Comparison of ENCODE assay signal across 23 cellular contexts in genomic region chr17:8101721-8102120, GRCh38. TPM values are rescaled to one million over a fixed set of nuclear protein-coding genes. Genes with fewer than 3 reads are reported as not detected.
A peak's percentile ranks its signal among the peaks of the same experiment; 100 is the strongest.
DNase-seq lines count a peak whose midpoint lies in the region; ATAC-seq and TF ChIP-seq lines count a peak whose summit lies in the region.
"Had no signal": no experiment of that assay in that cellular context is flagged by ENCODE, and none has a peak within 500 bp of the region (broad histone marks: within the 10 kb centered on the region; RNA-seq: fewer than 3 reads in every experiment).

No MANE protein-coding gene starts in this region.

- H3K4me3 ChIP-seq in parathyroid adenoma (ENCODE audit: low read depth, low read length) (no peak overlapping the region), testis (no peak overlapping the region)
- H3K4me3 ChIP-seq: BLaER1 treated with 17β-estradiol and CSF1 and Interleukin-3, amounts not matched to agents 10 nM and 100 nM; GM12878; GM23338 had no signal

- H3K9me3 ChIP-seq in T-helper 17 cell (ENCODE audit: control insufficient read depth, low read length, poor library complexity, severe bottlenecking): no peaks in the 10 kb centered on the region
- H3K9me3 ChIP-seq in parathyroid adenoma (ENCODE audit: control insufficient read depth, low read length): no peaks in the 10 kb centered on the region
- H3K9me3 ChIP-seq in testis: no peaks in the 10 kb centered on the region
- H3K9me3 ChIP-seq: BLaER1 treated with 17β-estradiol and CSF1 and Interleukin-3, amounts not matched to agents 10 nM and 100 nM had no signal

- H3K27me3 Mint-ChIP-seq in T-helper 17 cell: peaks cover 5% of the 10 kb centered on the region
- H3K27me3 Mint-ChIP-seq in T-helper 2 cell treated with Interferon-gamma antibody and Interleukin-4, amounts not matched to agents 5 μg/mL and 100 μg/mL, for 36 hours (ENCODE audit: low read depth): peaks cover 14% of the 10 kb centered on the region
- H3K27me3 Mint-ChIP-seq: CD4-positive, alpha-beta T cell had no signal

- no peak for ATAC-seq in T-helper 17 cell
- ATAC-seq in GM19452 (IDR thresholded peaks at IDR 0.05; ENCODE audit: unreplicated experiment): no peak
- no peak for ATAC-seq in activated CD4-positive, CD25-positive, alpha-beta regulatory T cell treated with anti-CD3 and anti-CD28 coated beads, Interleukin-2, amount 50 U/mL, for 24 hours
- ATAC-seq: GM12878, GM23338, HCT116 had no signal

- H3K4me1 Mint-ChIP-seq in T-helper 17 cell: peaks cover 8% of the 10 kb centered on the region
- H3K4me1 Mint-ChIP-seq in T-helper 2 cell treated with Interferon-gamma antibody and Interleukin-4, amounts not matched to agents 5 μg/mL and 100 μg/mL, for 36 hours (ENCODE audit: low read depth): peaks cover 3% of the 10 kb centered on the region
- H3K4me1 Mint-ChIP-seq: B cell; CD8-positive, alpha-beta memory T cell had no signal

- DNase-seq in NCI-H2171 treated with DMSO at 0.1 percent for 48 hours (lab: John Stamatoyannopoulos, UW) (peak; percentile 9), NCI-H2171 (lab: John Stamatoyannopoulos, UW) (no peak), T-helper 17 cell (no peak), testis (no peak)
- DNase-seq in T-helper 2 cell treated with Interferon-gamma antibody and Interleukin-4, amounts not matched to agents 5 μg/mL and 100 μg/mL, for 36 hours (ENCODE audit: low spot score): no peak
- DNase-seq: CD4-positive, alpha-beta T cell; CD8-positive, alpha-beta memory T cell; DMS 273 treated with DMSO at 0.1 percent for 48 hours; EL; GDM1; H9 had no signal

- H3K36me3 ChIP-seq in parathyroid adenoma (ENCODE audit: control insufficient read depth, insufficient read depth, low read length): no peaks in the 10 kb centered on the region
- H3K36me3 ChIP-seq in testis (ENCODE audit: low read depth, missing control alignments): no peaks in the 10 kb centered on the region
- H3K36me3 ChIP-seq: BLaER1 treated with 17β-estradiol and CSF1 and Interleukin-3, amounts not matched to agents 10 nM and 100 nM had no signal

- H3K27ac ChIP-seq in parathyroid adenoma (peak overlapping the region; percentile 49), testis (no peak overlapping the region)
- H3K27ac ChIP-seq: 22Rv1; BLaER1 treated with 17β-estradiol and CSF1 and Interleukin-3, amounts not matched to agents 10 nM and 100 nM had no signal

- H3K27me3 ChIP-seq in parathyroid adenoma (ENCODE audit: control insufficient read depth, insufficient read depth, low read length) (no peaks in the 10 kb centered on the region), testis (no peaks in the 10 kb centered on the region)
- H3K27me3 ChIP-seq: BLaER1 treated with 17β-estradiol and CSF1 and Interleukin-3, amounts not matched to agents 10 nM and 100 nM had no signal

- no peaks in the 10 kb centered on the region for H3K79me2 ChIP-seq in parathyroid adenoma

- no peak overlapping the region for H3K4me3 Mint-ChIP-seq in T-helper 17 cell
- no peak overlapping the region for H3K4me3 Mint-ChIP-seq in T-helper 2 cell treated with Interferon-gamma antibody and Interleukin-4, amounts not matched to agents 5 μg/mL and 100 μg/mL, for 36 hours
- H3K4me3 Mint-ChIP-seq: B cell; CD14-positive monocyte; CD4-positive, alpha-beta T cell; CD8-positive, alpha-beta memory T cell; GM23338; H9 had no signal

- peak overlapping the region; percentile 36 for H2AFZ ChIP-seq in parathyroid adenoma
- H2AFZ ChIP-seq: GM23338 had no signal

- H3K4me1 ChIP-seq in parathyroid adenoma (peaks cover 18% of the 10 kb centered on the region), testis (no peaks in the 10 kb centered on the region)

- no peak for TF ChIP-seq POLR2A in testis (IDR thresholded peaks at IDR 0.05)

- intact Hi-C loops in testis (cut with DNase I; ENCODE audit: low total_unique reads): no loop called here

- H3K36me3 Mint-ChIP-seq in T-helper 17 cell (ENCODE audit: low read depth): no peaks in the 10 kb centered on the region
- no peaks in the 10 kb centered on the region for H3K36me3 Mint-ChIP-seq in T-helper 2 cell treated with Interferon-gamma antibody and Interleukin-4, amounts not matched to agents 5 μg/mL and 100 μg/mL, for 36 hours (ENCODE audit: low read depth)
- H3K36me3 Mint-ChIP-seq: CD14-positive monocyte; CD8-positive, alpha-beta memory T cell had no signal

- no peak overlapping the region for H3K9ac ChIP-seq in parathyroid adenoma
- H3K9ac ChIP-seq: BLaER1 treated with 17β-estradiol and CSF1 and Interleukin-3, amounts not matched to agents 10 nM and 100 nM had no signal

- H3K9me3 Mint-ChIP-seq in T-helper 2 cell treated with Interferon-gamma antibody and Interleukin-4, amounts not matched to agents 5 μg/mL and 100 μg/mL, for 36 hours: no peaks in the 10 kb centered on the region
- H3K9me3 Mint-ChIP-seq: CD14-positive monocyte; CD4-positive, alpha-beta T cell; CD8-positive, alpha-beta memory T cell; GM23338; H9 had no signal

- WGBS in testis, 2 donors: 66 to 79% methylated on average over 6 of the region's 6 CpGs

- H3K27ac Mint-ChIP-seq in T-helper 17 cell: peak overlapping the region; percentile 19
- no peak overlapping the region for H3K27ac Mint-ChIP-seq in T-helper 2 cell treated with Interferon-gamma antibody and Interleukin-4, amounts not matched to agents 5 μg/mL and 100 μg/mL, for 36 hours
- H3K27ac Mint-ChIP-seq: CD14-positive monocyte; CD4-positive, alpha-beta T cell; GM23338 had no signal

- no peak for TF ChIP-seq CTCF in parathyroid adenoma (IDR thresholded peaks at IDR 0.05)
- TF ChIP-seq CTCF in testis (IDR thresholded peaks at IDR 0.05): no peak

- H3K4me2 ChIP-seq in parathyroid adenoma (ENCODE audit: low read length): peak overlapping the region; percentile 50
- H3K4me2 ChIP-seq: GM23338 had no signal

RNA-seq across cellular contexts. Expression of gene ALOX12B, which starts 14.2 kb away (rescaled TPM):
- total RNA-seq in T-helper 17 cell (not detected), testis (under 1 TPM; 0.87 to 0.99 TPM)
- polyA plus RNA-seq in testis (ENCODE audit: insufficient read depth, low read depth, low replicate concordance): 1.1 TPM
- total RNA-seq: H4 had no signal
- polyA plus RNA-seq: AG04450; CD14-positive monocyte; CD8-positive, alpha-beta memory T cell had no signal

RNA-seq across cellular contexts. Expression of gene ALOXE3, which starts 16.6 kb away (rescaled TPM):
- total RNA-seq in T-helper 17 cell: not detected
- total RNA-seq in testis: 1 to 10 TPM; 2.2 to 4.3 TPM
- 2.7 TPM for polyA plus RNA-seq in testis (ENCODE audit: insufficient read depth, low read depth, low replicate concordance)
- total RNA-seq: B cell; CD8-positive, alpha-beta memory T cell; GM12878; H4 had no signal
- polyA plus RNA-seq: CD14-positive monocyte; CD8-positive, alpha-beta memory T cell had no signal

RNA-seq across cellular contexts. Expression of gene HES7, which starts 22.2 kb away (rescaled TPM):
- total RNA-seq in T-helper 17 cell (not detected), testis (under 1 TPM in 1 of 2 donors, not detected in 1; 0.31 TPM)
- polyA plus RNA-seq in testis (ENCODE audit: insufficient read depth, low read depth, low replicate concordance): 0.25 TPM
- total RNA-seq: B cell had no signal
- polyA plus RNA-seq: AG04450; CD14-positive monocyte; CD8-positive, alpha-beta memory T cell; GM23338 had no signal

RNA-seq across cellular contexts. Expression of gene PER1, which starts 50.5 kb away (rescaled TPM):
- total RNA-seq in T-helper 17 cell (1,000 to 10,000 TPM; 1,926 to 2,038 TPM), testis (100 to 1,000 TPM in 1 of 2 donors, 10 to 100 TPM in 1; 96.0 to 119 TPM)
- 55.1 TPM for polyA plus RNA-seq in testis (ENCODE audit: insufficient read depth, low read depth, low replicate concordance)
